ENCODE assay signal across 1 cellular context in the genomic region with DNA sequence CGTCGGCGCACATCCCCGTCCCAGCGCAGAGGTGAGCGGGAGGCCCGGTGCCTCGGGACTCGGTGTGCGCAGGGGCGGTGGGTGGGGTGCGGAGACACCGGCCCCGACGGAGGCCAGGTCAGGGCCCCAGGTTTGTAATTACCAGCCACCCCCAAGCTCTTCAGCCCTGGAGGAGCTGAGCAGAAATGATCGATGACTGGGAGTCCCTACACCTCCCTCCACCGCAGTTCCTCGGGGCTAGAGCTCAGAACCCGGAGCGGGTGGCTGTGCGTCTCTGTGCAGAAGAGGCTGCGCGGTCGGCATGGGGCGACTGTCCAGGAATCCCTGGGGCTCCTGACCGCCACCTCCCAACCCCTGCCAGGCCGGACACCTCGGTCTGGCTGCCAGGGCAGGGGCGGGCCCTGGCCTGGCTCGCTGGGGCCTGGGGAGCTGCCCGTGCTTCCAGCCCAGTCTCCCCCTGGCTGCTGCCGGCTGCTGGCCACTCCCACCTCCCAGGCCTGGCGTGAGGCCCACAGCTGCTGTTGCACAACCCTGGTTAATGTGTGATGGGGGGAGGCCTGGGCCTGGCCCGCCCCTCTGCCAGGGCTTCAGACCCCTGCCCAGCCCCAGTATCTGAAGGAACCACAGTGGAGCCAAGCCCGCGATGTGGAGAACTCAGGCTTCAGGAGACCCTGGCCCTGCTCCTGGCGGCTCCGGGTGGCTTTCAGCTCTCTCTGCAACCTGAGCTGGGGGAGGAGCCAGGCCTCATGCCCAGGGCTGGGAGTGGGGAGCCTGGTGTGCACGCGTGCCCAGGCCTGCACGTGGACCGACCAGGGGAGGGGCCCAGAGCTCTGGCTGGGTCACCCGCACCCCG.
TF ChIP-seq lines count a peak whose summit lies in the region.

No MANE protein-coding gene starts in this region.

TF ChIP-seq in HepG2, 621 proteins besides CTCF, POLR2A, EP300 and RAD21 (continued from another document and continues in another):
- TF ChIP-seq, protein P1, sequence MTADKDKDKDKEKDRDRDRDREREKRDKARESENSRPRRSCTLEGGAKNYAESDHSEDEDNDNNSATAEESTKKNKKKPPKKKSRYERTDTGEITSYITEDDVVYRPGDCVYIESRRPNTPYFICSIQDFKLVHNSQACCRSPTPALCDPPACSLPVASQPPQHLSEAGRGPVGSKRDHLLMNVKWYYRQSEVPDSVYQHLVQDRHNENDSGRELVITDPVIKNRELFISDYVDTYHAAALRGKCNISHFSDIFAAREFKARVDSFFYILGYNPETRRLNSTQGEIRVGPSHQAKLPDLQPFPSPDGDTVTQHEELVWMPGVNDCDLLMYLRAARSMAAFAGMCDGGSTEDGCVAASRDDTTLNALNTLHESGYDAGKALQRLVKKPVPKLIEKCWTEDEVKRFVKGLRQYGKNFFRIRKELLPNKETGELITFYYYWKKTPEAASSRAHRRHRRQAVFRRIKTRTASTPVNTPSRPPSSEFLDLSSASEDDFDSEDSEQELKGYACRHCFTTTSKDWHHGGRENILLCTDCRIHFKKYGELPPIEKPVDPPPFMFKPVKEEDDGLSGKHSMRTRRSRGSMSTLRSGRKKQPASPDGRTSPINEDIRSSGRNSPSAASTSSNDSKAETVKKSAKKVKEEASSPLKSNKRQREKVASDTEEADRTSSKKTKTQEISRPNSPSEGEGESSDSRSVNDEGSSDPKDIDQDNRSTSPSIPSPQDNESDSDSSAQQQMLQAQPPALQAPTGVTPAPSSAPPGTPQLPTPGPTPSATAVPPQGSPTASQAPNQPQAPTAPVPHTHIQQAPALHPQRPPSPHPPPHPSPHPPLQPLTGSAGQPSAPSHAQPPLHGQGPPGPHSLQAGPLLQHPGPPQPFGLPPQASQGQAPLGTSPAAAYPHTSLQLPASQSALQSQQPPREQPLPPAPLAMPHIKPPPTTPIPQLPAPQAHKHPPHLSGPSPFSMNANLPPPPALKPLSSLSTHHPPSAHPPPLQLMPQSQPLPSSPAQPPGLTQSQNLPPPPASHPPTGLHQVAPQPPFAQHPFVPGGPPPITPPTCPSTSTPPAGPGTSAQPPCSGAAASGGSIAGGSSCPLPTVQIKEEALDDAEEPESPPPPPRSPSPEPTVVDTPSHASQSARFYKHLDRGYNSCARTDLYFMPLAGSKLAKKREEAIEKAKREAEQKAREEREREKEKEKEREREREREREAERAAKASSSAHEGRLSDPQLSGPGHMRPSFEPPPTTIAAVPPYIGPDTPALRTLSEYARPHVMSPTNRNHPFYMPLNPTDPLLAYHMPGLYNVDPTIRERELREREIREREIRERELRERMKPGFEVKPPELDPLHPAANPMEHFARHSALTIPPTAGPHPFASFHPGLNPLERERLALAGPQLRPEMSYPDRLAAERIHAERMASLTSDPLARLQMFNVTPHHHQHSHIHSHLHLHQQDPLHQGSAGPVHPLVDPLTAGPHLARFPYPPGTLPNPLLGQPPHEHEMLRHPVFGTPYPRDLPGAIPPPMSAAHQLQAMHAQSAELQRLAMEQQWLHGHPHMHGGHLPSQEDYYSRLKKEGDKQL (CRISPR knock-in tag; IDR thresholded peaks at IDR 0.05; ENCODE audit: low read depth): peak; percentile 68; the same call in 1 of the 2 replicates
- TF ChIP-seq CREM (IDR thresholded peaks at IDR 0.05) (peak; percentile 59; the same call in 1 of the 2 replicates), CREM (CRISPR knock-in tag; IDR thresholded peaks at IDR 0.05) (no peak), ZNF44 (CRISPR knock-in tag; IDR thresholded peaks at IDR 0.05) (peak; percentile 18; the same call in 1 of the 2 replicates), FIP1L1 (IDR thresholded peaks at IDR 0.05; ENCODE audit: borderline replicate concordance, insufficient read depth, low read depth, low read length) (peak; percentile 94), TCF12 (IDR thresholded peaks at IDR 0.05) (no peak), TCF12 (CRISPR knock-in tag; IDR thresholded peaks at IDR 0.05) (peak; percentile 68; the same call in 1 of the 2 replicates), ZNF33B (CRISPR knock-in tag; IDR thresholded peaks at IDR 0.05) (peak; percentile 95), MYNN (CRISPR knock-in tag; IDR thresholded peaks at IDR 0.05; ENCODE audit: low read depth) (no peak), ZNF230 (CRISPR knock-in tag; IDR thresholded peaks at IDR 0.05) (peak; percentile 60), ZNF780A (CRISPR knock-in tag; IDR thresholded peaks at IDR 0.05) (no peak; the same call in 1 of the 2 replicates), FOXA1 (IDR thresholded peaks at IDR 0.05) (no peak), FOXA1 (CRISPR knock-in tag; IDR thresholded peaks at IDR 0.05) (peak; percentile 46), BRCA1 (CRISPR knock-in tag; IDR thresholded peaks at IDR 0.05) (peak; percentile 96), POLR2AphosphoS2 (IDR thresholded peaks at IDR 0.05; ENCODE audit: low read depth, low read length) (no peak), AHR (CRISPR knock-in tag; IDR thresholded peaks at IDR 0.05) (peak; percentile 93), SALL1 (CRISPR knock-in tag; IDR thresholded peaks at IDR 0.05) (peak; percentile 97), NBN (conservative IDR thresholded peaks at IDR 0.05) (no peak), SIX1 (CRISPR knock-in tag; IDR thresholded peaks at IDR 0.05; ENCODE audit: borderline replicate concordance) (peak; percentile 80), KDM3A (CRISPR knock-in tag; IDR thresholded peaks at IDR 0.05; ENCODE audit: low read depth) (peak; percentile 99), GPN1 (CRISPR knock-in tag; IDR thresholded peaks at IDR 0.05; ENCODE audit: borderline replicate concordance) (no peak; the same call in 1 of the 2 replicates), MXD1 (CRISPR knock-in tag; IDR thresholded peaks at IDR 0.05) (peak; percentile 93), MLLT10 (CRISPR knock-in tag; IDR thresholded peaks at IDR 0.05) (no peak), ZNF17 (CRISPR knock-in tag; IDR thresholded peaks at IDR 0.05) (no peak), ZNF329 (CRISPR knock-in tag; IDR thresholded peaks at IDR 0.05; ENCODE audit: low read depth) (peak; percentile 86), ZKSCAN5 (CRISPR knock-in tag; IDR thresholded peaks at IDR 0.05) (no peak), CHCHD3 (CRISPR knock-in tag; IDR thresholded peaks at IDR 0.05) (peak; percentile 86), ZNF567 (CRISPR knock-in tag; IDR thresholded peaks at IDR 0.05; ENCODE audit: borderline replicate concordance) (peak; percentile 94), JARID2 (CRISPR knock-in tag; IDR thresholded peaks at IDR 0.05; ENCODE audit: insufficient replicate concordance) (peak; percentile 82), CENPT (CRISPR knock-in tag; IDR thresholded peaks at IDR 0.05; ENCODE audit: low read depth) (no peak), GABPB1 (CRISPR knock-in tag; IDR thresholded peaks at IDR 0.05) (peak; percentile 89), RORA (CRISPR knock-in tag; IDR thresholded peaks at IDR 0.05) (no peak), PCBP2 (optimal IDR thresholded peaks at IDR 0.05; ENCODE audit: low read depth, low read length, poor library complexity, severe bottlenecking) (no peak), ZNF331 (CRISPR knock-in tag; IDR thresholded peaks at IDR 0.05) (peak; percentile 97), TERF1 (CRISPR knock-in tag; IDR thresholded peaks at IDR 0.05) (0 out of 2 replicates have a peak, but pooled peaks have one; percentile 71), IRX3 (CRISPR knock-in tag; IDR thresholded peaks at IDR 0.05; ENCODE audit: borderline replicate concordance, low read depth) (peak; percentile 82), SMAD9 (CRISPR knock-in tag; IDR thresholded peaks at IDR 0.05) (peak; percentile 52; the same call in 1 of the 2 replicates), NFE2L2 (IDR thresholded peaks at IDR 0.05; ENCODE audit: low read length) (0 out of 2 replicates have a peak, but pooled peaks have one; percentile 7), SNAPC2 (CRISPR knock-in tag; IDR thresholded peaks at IDR 0.05) (0 out of 2 replicates have a peak, but pooled peaks have one; percentile 84), ZNF10 (CRISPR knock-in tag; IDR thresholded peaks at IDR 0.05; ENCODE audit: borderline replicate concordance, low read depth) (no peak; the same call in 1 of the 2 replicates), KDM4B (CRISPR knock-in tag; IDR thresholded peaks at IDR 0.05) (peak; percentile 97), ZNF652 (CRISPR knock-in tag; IDR thresholded peaks at IDR 0.05; ENCODE audit: borderline replicate concordance, low read depth) (no peak; the same call in 1 of the 2 replicates), ATF7 (IDR thresholded peaks at IDR 0.05) (no peak), ATF7 (CRISPR knock-in tag; IDR thresholded peaks at IDR 0.05) (no peak; the same call in 1 of the 2 replicates), NAIF1 (CRISPR knock-in tag; IDR thresholded peaks at IDR 0.05; ENCODE audit: borderline replicate concordance) (peak; percentile 82; the same call in 1 of the 2 replicates), CENPBD1 (CRISPR knock-in tag; IDR thresholded peaks at IDR 0.05; ENCODE audit: borderline replicate concordance, low read depth) (peak; percentile 36; the same call in 1 of the 2 replicates), FOXO1 (CRISPR knock-in tag; IDR thresholded peaks at IDR 0.05) (peak; percentile 81), THAP9 (CRISPR knock-in tag; IDR thresholded peaks at IDR 0.05; ENCODE audit: borderline replicate concordance) (peak; percentile 88; the same call in 1 of the 2 replicates), ZNF674 (CRISPR knock-in tag; IDR thresholded peaks at IDR 0.05; ENCODE audit: low read depth) (0 out of 2 replicates have a peak, but pooled peaks have one; percentile 70), ZNF629 (CRISPR knock-in tag; conservative IDR thresholded peaks at IDR 0.05) (peak; percentile 58), RBFOX2 (IDR thresholded peaks at IDR 0.05; ENCODE audit: low read depth, low read length) (peak; percentile 98), E2F1 (CRISPR knock-in tag; IDR thresholded peaks at IDR 0.05) (peak; percentile 81), NONO (IDR thresholded peaks at IDR 0.05) (no peak), NONO (CRISPR knock-in tag; conservative IDR thresholded peaks at IDR 0.05) (peak; percentile 94), ZNF326 (CRISPR knock-in tag; IDR thresholded peaks at IDR 0.05; ENCODE audit: borderline replicate concordance) (no peak), ZNF205 (CRISPR knock-in tag; IDR thresholded peaks at IDR 0.05) (peak; percentile 95), MAFG (CRISPR knock-in tag; IDR thresholded peaks at IDR 0.05) (peak; percentile 14; the same call in 1 of the 2 replicates), HHEX (CRISPR knock-in tag; IDR thresholded peaks at IDR 0.05) (no peak), ZUFSP (CRISPR knock-in tag; IDR thresholded peaks at IDR 0.05; ENCODE audit: borderline replicate concordance) (no peak; the same call in 1 of the 2 replicates), SATB2 (CRISPR knock-in tag; IDR thresholded peaks at IDR 0.05) (peak; percentile 97), ZNF773 (CRISPR knock-in tag; IDR thresholded peaks at IDR 0.05; ENCODE audit: borderline replicate concordance) (peak; percentile 71; the same call in 1 of the 2 replicates)
